In the genomic region with DNA sequence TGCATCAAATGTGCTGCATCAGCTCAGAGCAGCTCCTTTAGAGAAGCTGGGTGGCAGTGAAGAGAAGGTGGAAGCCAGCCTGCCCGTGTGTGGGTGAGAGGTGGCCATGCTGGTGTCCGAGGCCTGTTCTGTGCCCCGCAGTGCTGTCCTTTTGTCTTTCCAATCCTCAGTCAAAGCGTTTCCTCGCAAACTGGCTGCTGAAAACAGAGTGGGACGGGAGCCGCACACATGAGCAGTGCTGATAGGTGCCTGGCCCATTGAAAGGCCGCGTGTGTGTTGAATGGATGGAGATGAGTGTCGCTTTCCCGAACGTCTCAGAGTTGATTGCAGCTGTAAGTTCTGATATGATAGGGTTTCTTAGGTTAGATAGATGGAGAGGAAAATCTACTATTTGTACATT, we compare ENCODE assay signal across 19 cellular contexts. TPM values are rescaled to one million over a fixed set of nuclear protein-coding genes. Genes with fewer than 3 reads are reported as not detected.
DNase-seq lines count a peak whose midpoint lies in the region; ATAC-seq and TF ChIP-seq lines count a peak whose summit lies in the region.
"Had no signal": no experiment of that assay in that cellular context is flagged by ENCODE, and none has a peak within 500 bp of the region (broad histone marks: within the 10 kb centered on the region; RNA-seq: fewer than 3 reads in every experiment).

No MANE protein-coding gene starts in this region.

- H3K9me3 ChIP-seq in IMR-90 (ENCODE audit: control insufficient read depth, insufficient read depth, low read length) (no peaks in the 10 kb centered on the region), PC-3 (ENCODE audit: low read length) (no peaks in the 10 kb centered on the region)
- H3K9me3 ChIP-seq: BLaER1, Caco-2, HAP-1 had no signal

- no CpG with 5 or more reads among the region's 12 CpGs for WGBS in IMR-90 (ENCODE audit: extremely low coverage in 2 of 2, insufficient read length in 1 of 2), 2 experiments

- no peaks in the 10 kb centered on the region for H3K79me2 ChIP-seq in PC-3 (ENCODE audit: low read length)

- H3K4ac ChIP-seq in IMR-90 (ENCODE audit: low read depth, low read length), result no peak overlapping the region

- H3K18ac ChIP-seq in IMR-90 (ENCODE audit: low read depth, low read length), result no peak overlapping the region

- no peaks in the 10 kb centered on the region; the same call in 1 of the 2 replicates for H3K4me1 ChIP-seq in IMR-90 (ENCODE audit: control insufficient read depth, insufficient read depth, low read length)
- no peaks in the 10 kb centered on the region for H3K4me1 ChIP-seq in PC-3 (ENCODE audit: insufficient read depth, low read length)
- H3K4me1 ChIP-seq: BLaER1, Caco-2, HAP-1 had no signal

- no peak overlapping the region for H2BK120ac ChIP-seq in IMR-90 (ENCODE audit: low read depth, low read length)

- no peak overlapping the region for H2BK20ac ChIP-seq in IMR-90 (ENCODE audit: low read depth, low read length)

- no peak overlapping the region for H4K8ac ChIP-seq in IMR-90 (ENCODE audit: low read depth in 2 of 2, low read length in 2 of 2)

- no peak overlapping the region for H4K91ac ChIP-seq in IMR-90 (ENCODE audit: insufficient read depth, low read depth, low read length)

- H3K4me3 ChIP-seq in IMR-90 (ENCODE audit: insufficient read depth, low read depth, low read length) (no peak overlapping the region), coronary artery (no peak overlapping the region), PC-3 (ENCODE audit: low read length) (no peak overlapping the region)
- H3K4me3 ChIP-seq: BLaER1, GM12878, GM23338, HAP-1 had no signal

- H3K14ac ChIP-seq in IMR-90 (replicated peaks; ENCODE audit: low read depth, low read length), result no peak overlapping the region

- intact Hi-C loops in IMR-90 (cut with micrococcal nuclease) (no loop called here), PC-3 (cut with micrococcal nuclease) (no loop called here)

- dilution Hi-C loops in IMR-90 (cut with HindIII; ENCODE audit: low sequenced_read_pairs, unreplicated experiment), result no loop called here

- H3K56ac ChIP-seq in IMR-90 (ENCODE audit: extremely low read depth, insufficient read depth, low read length), result no peak overlapping the region

- no peak overlapping the region for H2BK15ac ChIP-seq in IMR-90 (ENCODE audit: low read depth, low read length)

- no peak overlapping the region for H3K23ac ChIP-seq in IMR-90 (ENCODE audit: low read depth, low read length)

- ATAC-seq in IMR-90 (ENCODE audit: low read depth) (no peak), left lobe of liver (no peak), PC-3 (no peak), GM19395 (IDR thresholded peaks at IDR 0.05; ENCODE audit: unreplicated experiment) (no peak)
- ATAC-seq: CD8-positive, alpha-beta T cell; GM12878; GM23338 had no signal

- H3K36me3 ChIP-seq in IMR-90 (ENCODE audit: control insufficient read depth, insufficient read depth, low read length), result peaks cover 42% of the 10 kb centered on the region
- no peaks in the 10 kb centered on the region for H3K36me3 ChIP-seq in PC-3 (ENCODE audit: low read depth, low read length)

- DNase-seq in IMR-90, result no peak
- peak; percentile 46 for DNase-seq in coronary artery (ENCODE audit: low spot score)
- peak; percentile 21 for DNase-seq in left lobe of liver (ENCODE audit: low spot score)
- DNase-seq in PC-3, result no peak
- DNase-seq in NCI-H510A treated with DMSO at 0.1 percent for 48 hours (lab: John Stamatoyannopoulos, UW), result no peak
- DNase-seq: CD4-positive, CD25-positive, alpha-beta regulatory T cell; CD8-positive, alpha-beta T cell; DMS 273 treated with DMSO at 0.1 percent for 48 hours; DMS79; EL; GDM1; HFFc6 had no signal

- H3F3A ChIP-seq in PC-3 (ENCODE audit: low read length, unreplicated experiment), result no peaks in the 10 kb centered on the region

- H3K9me1 ChIP-seq in IMR-90 (ENCODE audit: insufficient read depth, low read length), result peaks cover 17% of the 10 kb centered on the region; the same call in 1 of the 2 replicates

- H3K27ac ChIP-seq in IMR-90 (ENCODE audit: insufficient read depth, low read length) (no peak overlapping the region), coronary artery (no peak overlapping the region), PC-3 (ENCODE audit: low read length) (no peak overlapping the region)
- H3K27ac ChIP-seq: BLaER1, C4-2B had no signal

- no peaks in the 10 kb centered on the region for H3K9me2 ChIP-seq in PC-3 (replicated peaks; ENCODE audit: low read length)

- no peak overlapping the region for H3K4me2 ChIP-seq in IMR-90 (ENCODE audit: low read depth, low read length)
- no peak overlapping the region for H3K4me2 ChIP-seq in PC-3 (ENCODE audit: low read length)
- H3K4me2 ChIP-seq: BLaER1, GM23338 had no signal

- POLR2A ChIA-PET in IMR-90 (lab: Charles Lee; ENCODE audit: unreplicated experiment), result no interaction called here
- POLR2A ChIA-PET in PC-3 (lab: Charles Lee; ENCODE audit: unreplicated experiment), result no interaction called here

- in situ Hi-C loops in IMR-90 (cut with MboI; ENCODE audit: low sequenced_read_pairs), result no loop called here

- no peak overlapping the region for H2AK5ac ChIP-seq in IMR-90 (ENCODE audit: low read depth, low read length)

- H3K9ac ChIP-seq in IMR-90 (ENCODE audit: low read depth, low read length) (no peak overlapping the region), PC-3 (ENCODE audit: low read length) (no peak overlapping the region)
- H3K9ac ChIP-seq: BLaER1 had no signal

- TF ChIP-seq RAD21 in IMR-90 (IDR thresholded peaks at IDR 0.05; ENCODE audit: low read length), result no peak

- H2AK9ac ChIP-seq in IMR-90 (replicated peaks; ENCODE audit: low read depth, low read length, poor library complexity), result peak overlapping the region; percentile 70

- CTCF ChIA-PET in IMR-90 (lab: Yijun Ruan, JAX) (no interaction called here), PC-3 (lab: Charles Lee) (no interaction called here)

- no peak overlapping the region for H2BK5ac ChIP-seq in IMR-90 (ENCODE audit: low read depth, low read length, poor library complexity, severe bottlenecking)

- TF ChIP-seq CTCF in IMR-90 (conservative IDR thresholded peaks at IDR 0.05; ENCODE audit: low read depth, low read length) (no peak), coronary artery (IDR thresholded peaks at IDR 0.05) (no peak), PC-3 (conservative IDR thresholded peaks at IDR 0.05; ENCODE audit: low read depth, low read length) (no peak)

- H3K79me1 ChIP-seq in IMR-90 (ENCODE audit: low read depth in 1 of 2, low read length in 2 of 2), result peaks cover 17% of the 10 kb centered on the region in 2 experiments; a peak in 3 of 4 replicates

- no peak for TF ChIP-seq POLR2A in IMR-90 (IDR thresholded peaks at IDR 0.05; ENCODE audit: low read depth, low read length)

- H2AFZ ChIP-seq in IMR-90 (replicated peaks; ENCODE audit: low read length, poor library complexity) (no peak overlapping the region), PC-3 (ENCODE audit: low read length) (no peak overlapping the region)
- H2AFZ ChIP-seq: GM23338 had no signal

- H4K20me1 ChIP-seq in IMR-90 (ENCODE audit: insufficient read depth, low read length) (0 out of 2 replicates have a peak, but pooled peaks cover 8% of the 10 kb centered on the region), PC-3 (ENCODE audit: low read length) (no peaks in the 10 kb centered on the region)

- BruUV-seq in IMR-90 (replicated peaks; lab: Mats Ljungman, UMichigan) (no TSS peak), PC-3 (replicated peaks; lab: Mats Ljungman, UMichigan) (no TSS peak)

- H3K27me3 ChIP-seq in IMR-90 (ENCODE audit: control insufficient read depth, insufficient read depth, low read length) (no peaks in the 10 kb centered on the region), PC-3 (ENCODE audit: low read length) (no peaks in the 10 kb centered on the region)
- H3K27me3 ChIP-seq: BLaER1 had no signal

- H4K5ac ChIP-seq in IMR-90 (ENCODE audit: low read depth, low read length), result no peak overlapping the region

TF ChIP-seq in IMR-90, 13 proteins besides CTCF, POLR2A, EP300 and RAD21:
- TF ChIP-seq SMC3 (IDR thresholded peaks at IDR 0.05; ENCODE audit: low read depth, low read length), result no peak
- no peak for TF ChIP-seq BHLHE40 (IDR thresholded peaks at IDR 0.05; ENCODE audit: low read depth, low read length)
- TF ChIP-seq CEBPB (IDR thresholded peaks at IDR 0.05; ENCODE audit: low read depth, low read length), result no peak
- TF ChIP-seq NFE2L2 (IDR thresholded peaks at IDR 0.05; ENCODE audit: low read depth, low read length), result no peak
- TF ChIP-seq MXI1 (IDR thresholded peaks at IDR 0.05; ENCODE audit: borderline replicate concordance, low read depth, low read length), result no peak
- no peak for TF ChIP-seq ELK1 (IDR thresholded peaks at IDR 0.05; ENCODE audit: borderline replicate concordance, low read depth, low read length)
- TF ChIP-seq MAFK (IDR thresholded peaks at IDR 0.05; ENCODE audit: low read depth, low read length), result no peak

RNA-seq across cellular contexts. Expression of gene WDR37, which starts 39.3 kb away (rescaled TPM):
- 12.7 and 16.4 TPM in 2 replicates for total RNA-seq in IMR-90 (2012; rRNA removed)
- polyA plus RNA-seq in IMR-90 (2012; rRNA removed), result 14.0 and 14.5 TPM in 2 replicates
- polyA plus RNA-seq in IMR-90 (2012; cell fraction: cytosol; rRNA removed), result 9.0 and 12.3 TPM in 2 replicates
- 26.3 and 32.3 TPM in 2 replicates for polyA plus RNA-seq in IMR-90 (2012; cell fraction: nucleus; rRNA removed; ENCODE audit: low replicate concordance)
- 8.5 TPM for total RNA-seq in left lobe of liver
- 4.5 and 7.1 TPM in 2 replicates for total RNA-seq in PC-3 (2014; rRNA removed)

RNA-seq across cellular contexts. Expression of gene IDI1, which starts 46.6 kb away (rescaled TPM):
- total RNA-seq in IMR-90 (2012; rRNA removed) (27.4 and 45.8 TPM in 2 replicates), left lobe of liver (22.7 TPM), PC-3 (2014; rRNA removed) (21.9 and 30.2 TPM in 2 replicates)
- polyA plus RNA-seq in IMR-90 (2012; rRNA removed), result 23.9 and 27.3 TPM in 2 replicates
- 4.1 and 6.3 TPM in 2 replicates for polyA plus RNA-seq in IMR-90 (2012; cell fraction: cytosol; rRNA removed)
- 13.7 and 128 TPM in 2 replicates for polyA plus RNA-seq in IMR-90 (2012; cell fraction: nucleus; rRNA removed; ENCODE audit: low replicate concordance)

Comparison
In these comparisons a context has a peak if more than half of its experiments do, and no peak if none do; other contexts are left out.
1. DNase-seq: peak in coronary artery (single experiment) and left lobe of liver (single experiment); none in IMR-90 (single experiment), PC-3 (single experiment) and NCI-H510A treated with DMSO at 0.1 percent for 48 hours (single experiment).